Comparison of ENCODE assay signal across 1 cellular context in genomic region chr12:20443792-20444191, GRCh38.
TF ChIP-seq lines count a peak whose summit lies in the region.

No MANE protein-coding gene starts in this region.

TF ChIP-seq in H1, 55 proteins besides CTCF, POLR2A, EP300 and RAD21 (continued from another document):
- TF ChIP-seq TAF1 (IDR thresholded peaks at IDR 0.05; ENCODE audit: low read depth, low read length) (no peak), CHD7 (IDR thresholded peaks at IDR 0.05; ENCODE audit: insufficient replicate concordance, low read length) (no peak), RBBP5 (IDR thresholded peaks at IDR 0.05; ENCODE audit: borderline replicate concordance, low read depth, low read length) (no peak), TBP (IDR thresholded peaks at IDR 0.05; ENCODE audit: low read depth, low read length) (no peak), TCF12 (IDR thresholded peaks at IDR 0.05; ENCODE audit: low read depth, low read length) (no peak), SIN3A (conservative IDR thresholded peaks at IDR 0.05 in 1 of 2, IDR thresholded peaks at IDR 0.05 in 1 of 2; ENCODE audit: low read depth in 1 of 2, low read length in 2 of 2) (no peak), EGR1 (IDR thresholded peaks at IDR 0.05; ENCODE audit: borderline replicate concordance, low read depth, low read length) (no peak), PHF8 (conservative IDR thresholded peaks at IDR 0.05; ENCODE audit: low read depth, low read length) (no peak), HDAC6 (IDR thresholded peaks at IDR 0.05; ENCODE audit: low read depth, low read length) (no peak), CTBP2 (IDR thresholded peaks at IDR 0.05; ENCODE audit: borderline replicate concordance, insufficient read depth, insufficient read length, low read length) (no peak), CHD2 (IDR thresholded peaks at IDR 0.05; ENCODE audit: low read length) (no peak), SP1 (IDR thresholded peaks at IDR 0.05; ENCODE audit: low read depth, low read length) (no peak), NANOG (IDR thresholded peaks at IDR 0.05; ENCODE audit: insufficient read depth, low read depth, low read length, poor library complexity, severe bottlenecking) (no peak)
